ENCODE assay signal across 8 cellular contexts in the genomic region with DNA sequence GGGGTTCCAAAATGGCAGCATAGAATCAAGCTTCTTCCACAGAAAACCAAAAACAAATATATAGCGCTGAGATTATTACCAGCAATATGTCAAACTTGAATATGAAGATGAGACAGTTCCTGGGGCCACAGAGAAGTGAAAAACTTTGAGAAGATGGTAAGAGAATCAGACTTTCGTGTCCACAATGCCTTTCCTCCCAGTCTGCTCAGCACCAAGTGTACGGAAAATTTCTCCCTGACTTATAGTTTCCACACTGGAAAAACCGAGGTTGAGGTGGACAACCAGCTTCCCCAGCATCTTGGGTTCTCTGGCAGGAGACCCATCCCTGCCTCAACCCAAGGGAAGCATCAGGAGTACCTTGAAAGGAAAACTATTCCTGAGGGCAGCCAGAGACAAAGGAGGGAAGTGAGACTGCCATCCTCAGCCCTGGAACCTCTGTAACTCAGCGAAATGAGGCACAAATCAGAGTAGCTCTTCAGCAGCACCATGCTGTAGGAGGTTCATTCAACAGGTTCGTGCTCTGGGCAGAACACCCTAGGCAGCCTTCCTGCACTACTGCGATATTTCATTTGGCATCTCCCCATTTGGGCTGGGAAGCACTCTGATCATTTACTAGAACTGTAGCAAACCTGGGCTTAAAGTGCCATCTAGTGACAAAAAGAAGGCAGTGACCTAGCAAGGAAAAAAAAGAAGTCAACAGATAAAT. TPM values are rescaled to one million over a fixed set of nuclear protein-coding genes. Genes with fewer than 3 reads are reported as not detected.
A peak's percentile ranks its signal among the peaks of the same experiment; 100 is the strongest.
DNase-seq lines count a peak whose midpoint lies in the region; ATAC-seq, FAIRE-seq and TF ChIP-seq lines count a peak whose summit lies in the region.

No MANE protein-coding gene starts in this region.

- H3K4me3 Mint-ChIP-seq in astrocyte (ENCODE audit: unreplicated experiment), result no peak overlapping the region

- peak; percentile 98 for FAIRE-seq in astrocyte (lab: Jason Lieb, UNC)

- WGBS in hepatocyte (ENCODE audit: low lambda C conversion rate, missing lambda C conversion rate), result 69% methylated on average over 7 of the region's 7 CpGs
- 58 to 65% methylated on average over 7 of the region's 7 CpGs for WGBS in lower leg skin, 2 donors

- H3K9me2 ChIP-seq in hepatocyte (replicated peaks; ENCODE audit: insufficient read depth), result no peaks in the 10 kb centered on the region

- H3K4me3 ChIP-seq in BE2C (ENCODE audit: low read depth, low read length) (no peak overlapping the region), astrocyte (ENCODE audit: insufficient read depth, low read depth, low read length) (no peak overlapping the region), hepatocyte (no peak overlapping the region), skeletal muscle tissue (ENCODE audit: low read length in 3 of 3) (peak overlapping the region in 2 of 3 donors; percentile 25 to 37), lower leg skin (ENCODE audit: low read depth, poor library complexity, severe bottlenecking) (no peak overlapping the region)

- H4K20me1 ChIP-seq in astrocyte (ENCODE audit: insufficient read depth, low read length) (no peaks in the 10 kb centered on the region), hepatocyte (ENCODE audit: insufficient read depth, poor library complexity, severe bottlenecking) (no peaks in the 10 kb centered on the region)

- peaks cover 11% of the 10 kb centered on the region for H3K36me3 Mint-ChIP-seq in astrocyte (ENCODE audit: low read depth, unreplicated experiment)

- H3K9me3 Mint-ChIP-seq in astrocyte (ENCODE audit: unreplicated experiment), result no peaks in the 10 kb centered on the region

- peak; percentile 62 for ATAC-seq in GM18505 (IDR thresholded peaks at IDR 0.05; ENCODE audit: unreplicated experiment)

- TF ChIP-seq POLR2A in GM18505 (IDR thresholded peaks at IDR 0.05; ENCODE audit: borderline replicate concordance, extremely low read depth, insufficient read depth, insufficient read length) (no peak), lower leg skin (IDR thresholded peaks at IDR 0.05) (no peak)

- intact Hi-C loops in lower leg skin (cut with DNase I; ENCODE audit: low total_unique reads), result no loop called here

- H3K4me1 Mint-ChIP-seq in astrocyte (ENCODE audit: low read depth, unreplicated experiment), result no peaks in the 10 kb centered on the region

- H3K27ac ChIP-seq in astrocyte (ENCODE audit: low read depth, low read length) (no peak overlapping the region), hepatocyte (no peak overlapping the region), skeletal muscle tissue (ENCODE audit: low read depth, low read length) (no peak overlapping the region)

- H3K4me1 ChIP-seq in BE2C, result no peaks in the 10 kb centered on the region
- H3K4me1 ChIP-seq in astrocyte (ENCODE audit: insufficient read depth, low read length), result peaks cover 4% of the 10 kb centered on the region
- no peaks in the 10 kb centered on the region for H3K4me1 ChIP-seq in hepatocyte (ENCODE audit: insufficient read depth)
- peaks cover 2 to 4% (median 3%) of the 10 kb centered on the region in 3 donors for H3K4me1 ChIP-seq in skeletal muscle tissue (ENCODE audit: control insufficient read depth in 3 of 3, insufficient read depth in 3 of 3, low read length in 3 of 3)

- H2AFZ ChIP-seq in astrocyte (ENCODE audit: low read depth, low read length) (peak overlapping the region; percentile 20), hepatocyte (peak overlapping the region; percentile 26)

- H3K27me3 ChIP-seq in BE2C (0 out of 2 replicates have a peak, but pooled peaks cover 3% of the 10 kb centered on the region), astrocyte (ENCODE audit: insufficient read depth, low read length) (no peaks in the 10 kb centered on the region), hepatocyte (no peaks in the 10 kb centered on the region), skeletal muscle tissue (ENCODE audit: control insufficient read depth in 3 of 3, insufficient read depth in 3 of 3, low read length in 3 of 3) (no peaks in the 10 kb centered on the region)

- H3K9me3 ChIP-seq in BE2C (no peaks in the 10 kb centered on the region), astrocyte (ENCODE audit: insufficient read depth, low read depth, low read length) (no peaks in the 10 kb centered on the region), hepatocyte (ENCODE audit: low read depth) (no peaks in the 10 kb centered on the region), skeletal muscle tissue (ENCODE audit: control insufficient read depth in 3 of 3, low read length in 3 of 3) (no peaks in the 10 kb centered on the region)

- H3K27ac Mint-ChIP-seq in astrocyte (ENCODE audit: unreplicated experiment), result no peak overlapping the region

- H3K4me2 ChIP-seq in astrocyte (ENCODE audit: low read length), result no peak overlapping the region
- H3K4me2 ChIP-seq in hepatocyte, result peak overlapping the region; percentile 49

- H3K9ac ChIP-seq in astrocyte (ENCODE audit: low read length) (no peak overlapping the region), skeletal muscle tissue (ENCODE audit: low read depth in 1 of 3, low read length in 3 of 3) (peak overlapping the region in 1 of 3 donors; percentile 42)

- DNase-seq in BE2C, result peak; percentile 49
- peak; percentile 86 for DNase-seq in HT-29 (ENCODE audit: low spot score)
- DNase-seq in NCI-H82 (lab: John Stamatoyannopoulos, UW), result peak; percentile 77
- DNase-seq in astrocyte (ENCODE audit: low read depth), result peak; percentile 60
- DNase-seq in hepatocyte (ENCODE audit: low spot score), result peak; percentile 67
- no peak for DNase-seq in lower leg skin (ENCODE audit: low spot score in 2 of 2)

- TF ChIP-seq CTCF in BE2C (IDR thresholded peaks at IDR 0.05; ENCODE audit: low read depth, low read length) (peak; percentile 85), astrocyte (IDR thresholded peaks at IDR 0.05; ENCODE audit: insufficient read depth, low read depth, low read length) (peak; percentile 86), hepatocyte (IDR thresholded peaks at IDR 0.05; ENCODE audit: poor library complexity) (peak; percentile 78), lower leg skin (IDR thresholded peaks at IDR 0.05) (peak in 1 of 3 donors; percentile 26)

- H3K36me3 ChIP-seq in BE2C (no peaks in the 10 kb centered on the region), astrocyte (ENCODE audit: insufficient read depth, low read length) (peaks cover 4% of the 10 kb centered on the region), hepatocyte (replicated peaks; ENCODE audit: insufficient read depth, low read depth) (no peaks in the 10 kb centered on the region), skeletal muscle tissue (ENCODE audit: control insufficient read depth in 3 of 3, insufficient read depth in 3 of 3, low read length in 3 of 3) (no peaks in the 10 kb centered on the region)

- no peaks in the 10 kb centered on the region for H3K27me3 Mint-ChIP-seq in astrocyte (ENCODE audit: low read depth, unreplicated experiment)

- H3K79me2 ChIP-seq in astrocyte (ENCODE audit: insufficient read depth, low read length) (no peaks in the 10 kb centered on the region), hepatocyte (no peaks in the 10 kb centered on the region)

RNA-seq across cellular contexts. Expression of a gene that starts 52.4 kb away (rescaled TPM):
- 8.9 TPM for polyA plus RNA-seq in BE2C (2012; ENCODE audit: insufficient read depth, insufficient read length, low read depth)
- 7.8 and 11.0 TPM in 2 replicates for total RNA-seq in HT-29 (2014; rRNA removed; shearing (Covaris generic))
- total RNA-seq in astrocyte, result 20.2 and 23.1 TPM in 2 replicates
- total RNA-seq in hepatocyte, result 25.4 and 30.7 TPM in 2 replicates
- polyA plus RNA-seq in hepatocyte, result 19.0 and 23.0 TPM in 2 replicates
- 15.7 TPM for total RNA-seq in skeletal muscle tissue
- total RNA-seq in lower leg skin, result 10 to 100 TPM; 12.1 to 29.0 (median 16.2) TPM

Comparison
In these comparisons a context has a peak if more than half of its experiments do, and no peak if none do; other contexts are left out.
1. DNase-seq: peak in BE2C (single experiment), HT-29 (single experiment), NCI-H82 (single experiment), astrocyte (single experiment) and hepatocyte (single experiment); none in lower leg skin (0 of 2).
2. H3K4me3 ChIP-seq: peak in skeletal muscle tissue (2 of 3); none in BE2C (single experiment), astrocyte (single experiment), hepatocyte (single experiment) and lower leg skin (single experiment).